2 cellular contexts compared by ENCODE assay signal in the genomic region with DNA sequence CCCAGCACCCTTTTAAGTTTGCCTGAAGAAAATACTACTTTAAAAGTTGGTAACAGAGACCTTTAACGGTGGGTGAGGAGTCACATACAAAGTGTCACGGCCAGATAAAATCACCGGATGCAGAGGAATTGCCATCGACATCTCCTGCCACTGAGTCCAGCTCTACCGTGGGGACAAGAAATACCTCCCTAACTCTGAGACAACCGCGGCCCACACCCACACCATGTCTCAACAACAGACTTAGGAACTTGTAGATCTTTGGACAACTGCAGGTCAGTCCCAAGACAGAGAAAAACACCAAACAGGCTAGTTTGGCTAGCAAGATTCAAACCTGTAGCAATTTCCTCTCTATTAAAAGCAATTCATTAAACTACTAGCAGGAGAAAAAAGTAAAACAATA.
TF ChIP-seq lines count a peak whose summit lies in the region.

No MANE protein-coding gene starts in this region.

TF ChIP-seq in A549, 52 proteins besides CTCF, POLR2A, EP300 and RAD21:
- no peak for TF ChIP-seq BHLHE40 (IDR thresholded peaks at IDR 0.05; ENCODE audit: low read depth, low read length)
- TF ChIP-seq HOXB13 (CRISPR knock-in tag; IDR thresholded peaks at IDR 0.05; ENCODE audit: low read depth), result no peak

TF ChIP-seq in endothelial cell of umbilical vein, 7 proteins besides CTCF, POLR2A, EP300 and RAD21:
- TF ChIP-seq FOS (IDR thresholded peaks at IDR 0.05; ENCODE audit: borderline replicate concordance, insufficient read depth, low read length) (no peak), JUN (IDR thresholded peaks at IDR 0.05; ENCODE audit: borderline replicate concordance, insufficient read depth, insufficient read length, low read depth) (no peak), MYC (IDR thresholded peaks at IDR 0.05; ENCODE audit: low read depth, low read length) (no peak), EZH2 (IDR thresholded peaks at IDR 0.05; ENCODE audit: borderline replicate concordance, low read depth, low read length, severe bottlenecking) (no peak), POLR2AphosphoS5 (IDR thresholded peaks at IDR 0.05; ENCODE audit: insufficient read depth, low read depth, low read length) (no peak), GATA2 (IDR thresholded peaks at IDR 0.05; ENCODE audit: insufficient read depth, insufficient read length, low read depth, low read length) (no peak)
- TF ChIP-seq, protein P1, sequence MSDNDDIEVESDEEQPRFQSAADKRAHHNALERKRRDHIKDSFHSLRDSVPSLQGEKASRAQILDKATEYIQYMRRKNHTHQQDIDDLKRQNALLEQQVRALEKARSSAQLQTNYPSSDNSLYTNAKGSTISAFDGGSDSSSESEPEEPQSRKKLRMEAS (IDR thresholded peaks at IDR 0.05; ENCODE audit: insufficient read depth, insufficient read length), result no peak
